Comparison of ENCODE assay signal across 18 cellular contexts in the genomic region with DNA sequence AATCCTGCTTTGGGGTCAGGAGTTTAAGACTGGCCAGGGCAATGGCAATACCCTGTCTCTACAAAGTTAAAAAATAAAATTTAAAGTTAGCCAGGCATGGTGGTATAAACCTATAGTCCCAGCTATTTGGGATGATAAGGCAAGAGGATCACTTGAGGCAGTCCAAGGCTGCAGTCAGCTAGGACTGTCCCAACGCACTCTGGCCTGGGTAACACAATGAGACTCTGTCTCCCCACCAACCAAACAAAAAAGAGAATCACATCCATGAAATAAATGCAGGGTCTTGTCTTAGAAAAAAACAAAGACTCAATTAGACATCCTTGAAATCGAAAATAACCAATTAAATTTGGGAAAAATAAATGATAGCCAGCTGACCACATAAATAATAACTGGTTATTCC.
DNase-seq lines count a peak whose midpoint lies in the region; ATAC-seq and TF ChIP-seq lines count a peak whose summit lies in the region.
"Had no signal": no experiment of that assay in that cellular context is flagged by ENCODE, and none has a peak within 500 bp of the region (broad histone marks: within the 10 kb centered on the region; RNA-seq: fewer than 3 reads in every experiment).

No MANE protein-coding gene starts in this region.

- H3K27ac ChIP-seq in endodermal cell (ENCODE audit: low read depth, low read length) (no peak overlapping the region), gastrocnemius medialis (no peak overlapping the region)
- H3K27ac ChIP-seq: BLaER1 had no signal

- H3K27me3 Mint-ChIP-seq in T-helper 17 cell (no peaks in the 10 kb centered on the region), endodermal cell (ENCODE audit: insufficient read depth) (no peaks in the 10 kb centered on the region), neural crest cell (ENCODE audit: low read depth) (no peaks in the 10 kb centered on the region)
- H3K27me3 Mint-ChIP-seq: CD4-positive, alpha-beta memory T cell; IgD-negative memory B cell had no signal

- ATAC-seq in T-helper 17 cell (no peak), gastrocnemius medialis (no peak)
- ATAC-seq in activated CD4-positive, CD25-positive, alpha-beta regulatory T cell treated with anti-CD3 and anti-CD28 coated beads, Interleukin-2, amount 50 U/mL, for 24 hours: no peak
- ATAC-seq: GM12878, HepG2 had no signal

- in situ Hi-C loops in gastrocnemius medialis (cut with MboI; ENCODE audit: low sequenced_read_pairs in 4 of 4): no loop called here

- H3K4me1 ChIP-seq in endodermal cell (ENCODE audit: control insufficient read depth, insufficient read depth, low read length) (no peaks in the 10 kb centered on the region), gastrocnemius medialis (no peaks in the 10 kb centered on the region)
- H3K4me1 ChIP-seq: BLaER1 had no signal

- peak; percentile 52 for DNase-seq in Ammon's horn (ENCODE audit: low spot score)
- DNase-seq in T-helper 17 cell: no peak
- DNase-seq in endodermal cell: no peak
- DNase-seq in neural crest cell (ENCODE audit: low read depth, low spot score): no peak
- no peak for DNase-seq in gastrocnemius medialis
- no peak for DNase-seq in activated CD8-positive, alpha-beta memory T cell treated with anti-CD3 and anti-CD28 coated beads for 24 hours
- DNase-seq: ACHN; CD4-positive, alpha-beta memory T cell; DMS153; DND-41; EL; H9 had no signal

- 88 to 90% methylated on average over 1 to 2 of the region's 2 CpGs for WGBS in endodermal cell (ENCODE audit: insufficient coverage in 1 of 2, insufficient read length in 1 of 2), 2 experiments

- H3K4me3 Mint-ChIP-seq in T-helper 17 cell (no peak overlapping the region), endodermal cell (no peak overlapping the region), neural crest cell (no peak overlapping the region)
- H3K4me3 Mint-ChIP-seq: CD14-positive monocyte; CD4-positive, alpha-beta memory T cell; H9; IgD-negative memory B cell had no signal

- TF ChIP-seq CTCF in endodermal cell (conservative IDR thresholded peaks at IDR 0.05): no peak
- no peak for TF ChIP-seq CTCF in neural crest cell (conservative IDR thresholded peaks at IDR 0.05)
- no peak for TF ChIP-seq CTCF in gastrocnemius medialis (IDR thresholded peaks at IDR 0.05 in 4 of 5, conservative IDR thresholded peaks at IDR 0.05 in 1 of 5)

- H3K9ac ChIP-seq in endodermal cell (ENCODE audit: extremely low read depth, low read length, poor library complexity, severe bottlenecking): no peak overlapping the region
- H3K9ac ChIP-seq: BLaER1 had no signal

- H3K9me3 ChIP-seq in T-helper 17 cell (ENCODE audit: control insufficient read depth, low read length, poor library complexity, severe bottlenecking): no peaks in the 10 kb centered on the region
- peaks cover 21% of the 10 kb centered on the region for H3K9me3 ChIP-seq in endodermal cell (ENCODE audit: control insufficient read depth, low read length)
- no peaks in the 10 kb centered on the region for H3K9me3 ChIP-seq in gastrocnemius medialis

- H3K36me3 Mint-ChIP-seq in T-helper 17 cell (ENCODE audit: low read depth) (peaks cover 7% of the 10 kb centered on the region), endodermal cell (ENCODE audit: low read depth) (peaks cover 65% of the 10 kb centered on the region), neural crest cell (ENCODE audit: low read depth) (peaks cover 41% of the 10 kb centered on the region)

- H3K27me3 ChIP-seq in endodermal cell (ENCODE audit: control insufficient read depth, insufficient read depth, low read length, poor library complexity, severe bottlenecking): no peaks in the 10 kb centered on the region
- no peaks in the 10 kb centered on the region for H3K27me3 ChIP-seq in gastrocnemius medialis
- H3K27me3 ChIP-seq: BLaER1 had no signal

- H3K4me1 Mint-ChIP-seq in T-helper 17 cell (peaks cover 6% of the 10 kb centered on the region), endodermal cell (no peaks in the 10 kb centered on the region), neural crest cell (no peaks in the 10 kb centered on the region)
- H3K4me1 Mint-ChIP-seq: CD14-positive monocyte, H9 had no signal

- peaks cover 11% of the 10 kb centered on the region for H3K9me3 Mint-ChIP-seq in endodermal cell
- peaks cover 3% of the 10 kb centered on the region for H3K9me3 Mint-ChIP-seq in neural crest cell
- H3K9me3 Mint-ChIP-seq: CD14-positive monocyte; CD4-positive, alpha-beta memory T cell had no signal

- intact Hi-C loops in gastrocnemius medialis (cut with DNase I; ENCODE audit: low total_unique reads): no loop called here

- no peak for TF ChIP-seq POLR2A in gastrocnemius medialis (IDR thresholded peaks at IDR 0.05)

- peaks cover 90% of the 10 kb centered on the region for H3K36me3 ChIP-seq in endodermal cell (ENCODE audit: control insufficient read depth, insufficient read depth, low read length)
- peaks cover 7 to 91% of the 10 kb centered on the region in 2 donors for H3K36me3 ChIP-seq in gastrocnemius medialis

- H3K4me3 ChIP-seq in endodermal cell (ENCODE audit: low read length) (no peak overlapping the region), gastrocnemius medialis (no peak overlapping the region)
- H3K4me3 ChIP-seq: BLaER1, GM12878 had no signal

- H3K27ac Mint-ChIP-seq in T-helper 17 cell (peak overlapping the region; percentile 9), endodermal cell (peak overlapping the region; percentile 9), neural crest cell (ENCODE audit: unreplicated experiment) (peak overlapping the region; percentile 63)

Comparison
In these comparisons a context has a peak if more than half of its experiments do, and no peak if none do; other contexts are left out.
1. H3K27ac Mint-ChIP-seq: peak in every context shown above with its lines; median percentile 63 in neural crest cell; 9 in T-helper 17 cell; 9 in endodermal cell.